Comparison of ENCODE assay signal across 23 cellular contexts in genomic region chr16:75416904-75417565, GRCh38.
"Had no signal": no experiment of that assay in that cellular context is flagged by ENCODE, and none has a peak within 500 bp of the region (broad histone marks: within the 10 kb centered on the region; RNA-seq: fewer than 3 reads in every experiment).

No MANE protein-coding gene starts in this region.

- H3K27me3 ChIP-seq: brain microvascular endothelial cell, cardiac muscle cell, MG63 had no signal

- ATAC-seq: activated CD8-positive, alpha-beta memory T cell treated with anti-CD3 and anti-CD28 coated beads, Interleukin-2, amount 10 ng/mL, durations not matched to agents 7 days and 5 days; activated T-helper 17 cell treated with anti-CD3 and anti-CD28 coated beads, Interleukin-2, amount 50 U/mL, for 72 hours; PC-3 had no signal

- H3K4me3 Mint-ChIP-seq: activated B cell treated with CpG ODN at 0.5 μM for 24 hours; activated CD4-positive, alpha-beta T cell treated with anti-CD3 and anti-CD28 coated beads, Interleukin-2, amount 10 ng/mL, durations not matched to agents 24 days and 14 days; activated CD8-positive, alpha-beta memory T cell treated with anti-CD3 and anti-CD28 coated beads, Interleukin-2, amount 10 ng/mL, durations not matched to agents 7 days and 5 days; activated naive CD4-positive, alpha-beta T cell treated with anti-CD3 and anti-CD28 coated beads for 36 hours; activated naive CD8-positive, alpha-beta T cell; activated T-cell treated with anti-CD3 and anti-CD28 coated beads, Interleukin-2, amount 50 U/mL, for 24 hours; activated T-helper 17 cell treated with anti-CD3 and anti-CD28 coated beads, Interleukin-2, amount 50 U/mL, for 72 hours; T-helper 1 cell treated with Interleukin-12 subunit alpha and Interleukin-12 subunit beta and Interleukin-4 antibody, amounts not matched to agents 30 μg/mL and 1 μg/mL, for 36 hours had no signal

- H3K27ac Mint-ChIP-seq: activated B cell treated with CpG ODN at 0.5 μM for 24 hours; activated CD4-positive, alpha-beta T cell treated with anti-CD3 and anti-CD28 coated beads, Interleukin-2, amount 10 ng/mL, durations not matched to agents 24 days and 14 days; activated CD8-positive, alpha-beta memory T cell treated with anti-CD3 and anti-CD28 coated beads, Interleukin-2, amount 10 ng/mL, durations not matched to agents 7 days and 5 days; activated naive CD4-positive, alpha-beta T cell treated with anti-CD3 and anti-CD28 coated beads for 36 hours; activated naive CD8-positive, alpha-beta T cell; activated T-cell treated with anti-CD3 and anti-CD28 coated beads, Interleukin-2, amount 50 U/mL, for 24 hours; activated T-helper 17 cell treated with anti-CD3 and anti-CD28 coated beads, Interleukin-2, amount 50 U/mL, for 72 hours; T-helper 1 cell treated with Interleukin-12 subunit alpha and Interleukin-12 subunit beta and Interleukin-4 antibody, amounts not matched to agents 30 μg/mL and 1 μg/mL, for 36 hours had no signal

- H3K36me3 ChIP-seq: MG63 had no signal

- H3K9me3 ChIP-seq: MG63 had no signal

- DNase-seq: activated B cell treated with CpG ODN at 0.5 μM for 24 hours; activated CD4-positive, alpha-beta T cell treated with anti-CD3 and anti-CD28 coated beads for 1 hour; activated CD4-positive, alpha-beta T cell treated with anti-CD3 and anti-CD28 coated beads, Interleukin-2, amount 10 ng/mL, durations not matched to agents 24 days and 14 days; activated CD4-positive, alpha-beta T cell treated with anti-CD3 and anti-CD28 coated beads, Interleukin-2, amount 50 U/mL, for 48 hours; activated CD8-positive, alpha-beta memory T cell treated with anti-CD3 and anti-CD28 coated beads, Interleukin-2, amount 10 ng/mL, durations not matched to agents 7 days and 5 days; activated gamma-delta T cell; activated naive CD4-positive, alpha-beta T cell treated with anti-CD3 and anti-CD28 coated beads for 36 hours; activated T-cell treated with anti-CD3 and anti-CD28 coated beads, Interleukin-2, amount 50 U/mL, for 24 hours; brain microvascular endothelial cell; MG63; MV-4-11; NCI-H1105 treated with DMSO at 0.1 percent for 48 hours; NCI-H1436 treated with DMSO at 0.1 percent for 48 hours; NCI-H187; NCI-H2081; NCI-H446; NCI-H524; PC-3; SHP77 had no signal

- H3K27me3 Mint-ChIP-seq: activated B cell treated with CpG ODN at 0.5 μM for 24 hours; activated CD4-positive, alpha-beta T cell treated with anti-CD3 and anti-CD28 coated beads, Interleukin-2, amount 10 ng/mL, durations not matched to agents 24 days and 14 days; activated CD8-positive, alpha-beta memory T cell treated with anti-CD3 and anti-CD28 coated beads, Interleukin-2, amount 10 ng/mL, durations not matched to agents 7 days and 5 days; activated naive CD8-positive, alpha-beta T cell; activated T-cell treated with anti-CD3 and anti-CD28 coated beads, Interleukin-2, amount 50 U/mL, for 24 hours; activated T-helper 17 cell treated with anti-CD3 and anti-CD28 coated beads, Interleukin-2, amount 50 U/mL, for 72 hours had no signal

- H3K27ac ChIP-seq: brain microvascular endothelial cell, cardiac muscle cell had no signal

- H3K4me3 ChIP-seq: cardiac muscle cell, MG63 had no signal

- H3K9me3 Mint-ChIP-seq: activated B cell treated with CpG ODN at 0.5 μM for 24 hours; activated CD4-positive, alpha-beta T cell treated with anti-CD3 and anti-CD28 coated beads, Interleukin-2, amount 10 ng/mL, durations not matched to agents 24 days and 14 days; activated naive CD4-positive, alpha-beta T cell treated with anti-CD3 and anti-CD28 coated beads for 36 hours; activated T-cell treated with anti-CD3 and anti-CD28 coated beads, Interleukin-2, amount 50 U/mL, for 24 hours; activated T-helper 17 cell treated with anti-CD3 and anti-CD28 coated beads, Interleukin-2, amount 50 U/mL, for 72 hours; T-helper 1 cell treated with Interleukin-12 subunit alpha and Interleukin-12 subunit beta and Interleukin-4 antibody, amounts not matched to agents 30 μg/mL and 1 μg/mL, for 36 hours had no signal
